ENCODE assay signal across 11 cellular contexts in the genomic region with DNA sequence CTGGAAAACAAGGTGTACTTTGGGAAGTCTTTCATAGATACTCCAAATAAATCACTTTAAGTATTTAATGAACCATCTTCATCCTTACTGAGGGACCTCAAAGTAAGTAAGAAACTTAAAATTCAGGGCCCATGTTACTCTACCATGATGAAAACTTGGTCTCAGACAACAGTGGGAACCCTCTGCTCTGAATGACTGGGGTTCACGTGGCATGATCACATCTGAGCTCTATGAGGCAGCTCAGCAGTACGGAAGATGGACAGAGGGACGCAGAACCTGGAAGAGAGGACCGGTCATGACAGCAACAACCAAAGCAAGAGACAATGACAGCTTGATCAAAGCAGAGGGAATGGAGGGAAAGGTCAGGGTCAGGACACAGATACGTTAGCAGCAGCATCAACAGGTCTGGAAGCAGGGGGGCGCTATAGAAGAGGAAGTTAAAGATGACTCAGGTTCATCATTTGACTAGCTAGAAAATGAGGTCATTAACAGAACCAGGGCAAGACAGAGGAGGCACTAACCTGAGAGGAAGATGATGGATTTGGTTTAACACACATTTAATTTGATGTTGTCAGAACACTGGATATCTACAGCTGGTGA. TPM values are rescaled to one million over a fixed set of nuclear protein-coding genes. Genes with fewer than 3 reads are reported as not detected.
DNase-seq lines count a peak whose midpoint lies in the region; ATAC-seq, FAIRE-seq and TF ChIP-seq lines count a peak whose summit lies in the region.
"Had no signal": no experiment of that assay in that cellular context is flagged by ENCODE, and none has a peak within 500 bp of the region (broad histone marks: within the 10 kb centered on the region; RNA-seq: fewer than 3 reads in every experiment).

No MANE protein-coding gene starts in this region.

- no peak overlapping the region for H3K27ac ChIP-seq in H1 (ENCODE audit: low read depth, low read length)
- no peak overlapping the region for H3K27ac ChIP-seq in pancreas
- H3K27ac ChIP-seq in trophoblast cell (ENCODE audit: low read depth, low read length) = no peak overlapping the region
- H3K27ac ChIP-seq: left lung had no signal

- DNase-seq in stimulated activated naive CD4-positive, alpha-beta T cell treated with Interleukin-2 at 50 U/mL for 16 hours (lab: John Stamatoyannopoulos, UW) = peak; percentile 17
- no peak for DNase-seq in stimulated activated naive CD4-positive, alpha-beta T cell (lab: John Stamatoyannopoulos, UW)
- DNase-seq in RKO (ENCODE audit: low spot score) (peak; percentile 63), H1 (ENCODE audit: low read depth in 1 of 2, low spot score in 2 of 2) (no peak), nucleus accumbens (lab: John Stamatoyannopoulos, UW) (no peak), NCI-H2227 (lab: John Stamatoyannopoulos, UW; ENCODE audit: unreplicated experiment) (no peak), pancreas (no peak), trophoblast cell (no peak)
- DNase-seq: Calu3, left lung, MG63 had no signal

- no peak overlapping the region for H2BK120ac ChIP-seq in H1 (replicated peaks; ENCODE audit: low read depth, low read length)
- H2BK120ac ChIP-seq in trophoblast cell (ENCODE audit: insufficient read depth, low read length, poor library complexity) = no peak overlapping the region

- WGBS in H1 (ENCODE audit: extremely low coverage in 1 of 2, insufficient coverage in 1 of 2, insufficient read length in 1 of 2, insufficient replicate concordance in 2 of 2, low coverage in 1 of 2, low lambda C conversion rate in 2 of 2, missing lambda C conversion rate in 1 of 2), 2 experiments = 83% methylated on average over 6 of the region's 6 CpGs; no CpG with 5 or more reads in 1 of the 2 experiments
- 93 to 94% methylated on average over 6 of the region's 6 CpGs for WGBS in pancreas, 2 donors
- WGBS in trophoblast cell (ENCODE audit: extremely low coverage, insufficient coverage, insufficient read length) = no CpG with 5 or more reads among the region's 6 CpGs

- H3K14ac ChIP-seq in H1 (ENCODE audit: insufficient read length) = no peak overlapping the region
- H3K14ac ChIP-seq in trophoblast cell (ENCODE audit: low read length) = no peak overlapping the region

- no peak for TF ChIP-seq POLR2A in H1 (IDR thresholded peaks at IDR 0.05; ENCODE audit: control extremely low read depth in 1 of 2, low read depth in 2 of 2, low read length in 2 of 2)

- H3K79me1 ChIP-seq in H1 (ENCODE audit: low read depth, low read length) (peaks cover 23% of the 10 kb centered on the region), trophoblast cell (ENCODE audit: low read length) (no peaks in the 10 kb centered on the region)

- no peak overlapping the region for H3K56ac ChIP-seq in H1 (replicated peaks; ENCODE audit: insufficient read length, low read depth, low read length)

- H4K91ac ChIP-seq in H1 (replicated peaks; ENCODE audit: insufficient read length, low read length) (no peak overlapping the region), trophoblast cell (ENCODE audit: low read depth, low read length) (no peak overlapping the region)

- H2AK5ac ChIP-seq in H1 (ENCODE audit: low read depth, low read length) = no peak overlapping the region
- no peak overlapping the region for H2AK5ac ChIP-seq in trophoblast cell (ENCODE audit: low read length)

- TF ChIP-seq CTCF in H1 (IDR thresholded peaks at IDR 0.05; ENCODE audit: control extremely low read depth in 1 of 3, insufficient read depth in 1 of 3, low read depth in 1 of 3, low read length in 3 of 3) = peak; percentile 38 to 60 (median 41)
- TF ChIP-seq CTCF in pancreas (IDR thresholded peaks at IDR 0.05) = no peak

- H4K20me1 ChIP-seq in H1 (replicated peaks in 1 of 2; ENCODE audit: control insufficient read depth in 1 of 2, insufficient read depth in 2 of 2, low read length in 2 of 2) = peaks cover 17 to 18% of the 10 kb centered on the region in 2 experiments

- no peak overlapping the region for H3K4me3 ChIP-seq in H1 (ENCODE audit: extremely low read depth in 1 of 4, insufficient read depth in 2 of 4, low read depth in 3 of 4, low read length in 4 of 4)
- no peak overlapping the region for H3K4me3 ChIP-seq in pancreas
- H3K4me3 ChIP-seq in trophoblast cell (ENCODE audit: low read depth, low read length) = no peak overlapping the region
- H3K4me3 ChIP-seq: left lung, MG63 had no signal

- H3K9me3 ChIP-seq in H1 (ENCODE audit: insufficient read depth in 2 of 2, low read depth in 1 of 2, low read length in 1 of 2) = no peaks in the 10 kb centered on the region
- no peaks in the 10 kb centered on the region for H3K9me3 ChIP-seq in pancreas
- H3K9me3 ChIP-seq in trophoblast cell (ENCODE audit: insufficient read depth, low read depth, low read length) = no peaks in the 10 kb centered on the region
- H3K9me3 ChIP-seq: left lung, MG63 had no signal

- peak; percentile 8 to 19; a peak in 1 of 4 replicates for TF ChIP-seq RAD21 in H1 (IDR thresholded peaks at IDR 0.05 in 1 of 2, conservative IDR thresholded peaks at IDR 0.05 in 1 of 2; ENCODE audit: low read depth in 2 of 2, low read length in 2 of 2)

- no peak overlapping the region for H3K4me2 ChIP-seq in H1 (ENCODE audit: insufficient read depth in 1 of 2, low read depth in 2 of 2, low read length in 2 of 2)
- H3K4me2 ChIP-seq in trophoblast cell (ENCODE audit: low read length) = no peak overlapping the region

- H3K79me2 ChIP-seq in H1 (ENCODE audit: control insufficient read depth in 1 of 2, insufficient read depth in 2 of 2, low read length in 2 of 2) (peaks cover 16 to 88% of the 10 kb centered on the region in 2 experiments), trophoblast cell (ENCODE audit: control insufficient read depth, insufficient read depth, low read length, poor library complexity) (no peaks in the 10 kb centered on the region)

- H2BK5ac ChIP-seq in H1 (ENCODE audit: low read depth, low read length) (no peak overlapping the region), trophoblast cell (ENCODE audit: low read depth, low read length, poor library complexity) (no peak overlapping the region)

- H3K18ac ChIP-seq in H1 (ENCODE audit: extremely low read depth, low read length) (no peak overlapping the region), trophoblast cell (ENCODE audit: low read length) (no peak overlapping the region)

- CTCF ChIA-PET in H1 (lab: Charles Lee; ENCODE audit: partially characterized antibody) = interaction anchor here (1.2 to 2.0 kb wide), 6 partner anchors 9 to 119 kb away, joined by 3 to 7 read pairs (median 6); no protein-coding TSS in a partner anchor

- POLR2A ChIA-PET in H1 (lab: Charles Lee; ENCODE audit: partially characterized antibody) = interaction anchor here (0.9 kb wide), 1 partner anchor 8 kb away, joined by 3 read pairs; no protein-coding TSS in a partner anchor

- no peak overlapping the region for H3K9ac ChIP-seq in H1 (replicated peaks in 1 of 4; ENCODE audit: extremely low read depth in 1 of 4, low read depth in 3 of 4, low read length in 3 of 4)
- H3K9ac ChIP-seq in trophoblast cell (ENCODE audit: low read length) = no peak overlapping the region

- no peak for TF ChIP-seq EP300 in H1 (IDR thresholded peaks at IDR 0.05; ENCODE audit: borderline replicate concordance in 1 of 2, low read depth in 2 of 2, low read length in 2 of 2)

- peaks cover 0 to 38% (median 18%) of the 10 kb centered on the region in 4 experiments; a peak in 7 of 8 replicates for H3K36me3 ChIP-seq in H1 (ENCODE audit: control insufficient read depth in 2 of 4, insufficient read depth in 4 of 4, low read length in 3 of 4)
- H3K36me3 ChIP-seq in pancreas = no peaks in the 10 kb centered on the region
- H3K36me3 ChIP-seq in trophoblast cell (ENCODE audit: control insufficient read depth in 1 of 2, insufficient read depth in 2 of 2, low read length in 2 of 2) = peaks cover 14 to 20% of the 10 kb centered on the region in 2 experiments

- H2BK15ac ChIP-seq in H1 (ENCODE audit: low read length) = no peak overlapping the region

- FAIRE-seq in H1 (lab: Jason Lieb, UNC) (no peak), pancreas (lab: Jason Lieb, UNC) (no peak)

- H2AFZ ChIP-seq in H1 (ENCODE audit: low read length) = no peak overlapping the region
- no peak overlapping the region for H2AFZ ChIP-seq in trophoblast cell (ENCODE audit: insufficient read depth, low read length, poor library complexity)

- no peak overlapping the region for H4K12ac ChIP-seq in trophoblast cell (ENCODE audit: low read depth, low read length)

- H3K23ac ChIP-seq in H1 (ENCODE audit: insufficient read length) (no peak overlapping the region), trophoblast cell (ENCODE audit: low read length) (no peak overlapping the region)

- no peak overlapping the region for H4K5ac ChIP-seq in H1 (ENCODE audit: insufficient read length, low read depth, low read length)

- ATAC-seq in pancreas = no peak
- ATAC-seq: left lung had no signal

- H2BK20ac ChIP-seq in H1 (ENCODE audit: low read length) = no peak overlapping the region

- H4K8ac ChIP-seq in H1 (ENCODE audit: extremely low read depth, insufficient read depth, low read length) (no peak overlapping the region), trophoblast cell (ENCODE audit: low read depth, low read length) (no peak overlapping the region)

- H3K4ac ChIP-seq in H1 (replicated peaks; ENCODE audit: insufficient read length, low read depth, low read length) (no peak overlapping the region), trophoblast cell (ENCODE audit: low read depth, low read length) (no peak overlapping the region)

- no peaks in the 10 kb centered on the region for H3K4me1 ChIP-seq in H1 (replicated peaks in 1 of 4; ENCODE audit: control insufficient read depth in 3 of 4, insufficient read depth in 4 of 4, low read length in 3 of 4)
- no peaks in the 10 kb centered on the region for H3K4me1 ChIP-seq in pancreas
- no peaks in the 10 kb centered on the region for H3K4me1 ChIP-seq in trophoblast cell (ENCODE audit: control insufficient read depth in 1 of 2, insufficient read depth in 2 of 2, low read length in 2 of 2)

- intact Hi-C loops in pancreas (cut with DNase I) = no loop called here

- no peak overlapping the region for H2BK12ac ChIP-seq in H1 (ENCODE audit: low read depth, low read length)
- no peak overlapping the region for H2BK12ac ChIP-seq in trophoblast cell (ENCODE audit: low read length)

- H3K27me3 ChIP-seq in H1 (replicated peaks in 1 of 4; ENCODE audit: control insufficient read depth in 3 of 4, extremely low read depth in 1 of 4, insufficient read depth in 3 of 4, low read length in 3 of 4) = no peaks in the 10 kb centered on the region
- no peaks in the 10 kb centered on the region for H3K27me3 ChIP-seq in pancreas
- no peaks in the 10 kb centered on the region for H3K27me3 ChIP-seq in trophoblast cell (ENCODE audit: insufficient read depth, low read length)
- H3K27me3 ChIP-seq: left lung, MG63 had no signal

- H3K23me2 ChIP-seq in H1 (ENCODE audit: low read depth, low read length) = no peaks in the 10 kb centered on the region

RNA-seq across cellular contexts. Expression of a gene that starts 9.5 kb away (rescaled TPM):
- 130 and 152 TPM in 2 replicates for total RNA-seq in H1 (2021; fragmentation: NEBNext Ultra II Directional; extraction: Animal tissue kit (Norgen Biotek cat#: 25700))
- polyA plus RNA-seq in H1 (2011; rRNA removed) (254 and 272 TPM in 2 replicates), pancreas (10 to 100 TPM; 66.6 to 73.6 TPM)
- 184 TPM for polyA plus RNA-seq in H1 (2011; cell fraction: cytosol; rRNA removed)
- polyA plus RNA-seq in H1 (2011; cell fraction: nucleus; rRNA removed) = 303 TPM
- polyA plus RNA-seq in H1 (2012, experiment 1 of 2) = 103 to 118 TPM (median 109 TPM) in 4 replicates
- 60.0 TPM for polyA plus RNA-seq in H1 (2012, experiment 2 of 2)
- 57.8 TPM for polyA plus RNA-seq in H1 (2013, experiment 1 of 2)
- polyA plus RNA-seq in H1 (2013, experiment 2 of 2) = 57.6 TPM
- polyA minus RNA-seq in H1 (2011; rRNA and poly(A)+ RNA removed) = 252 and 264 TPM in 2 replicates
- polyA minus RNA-seq in H1 (2011; cell fraction: cytosol; rRNA and poly(A)+ RNA removed) = 127 TPM
- polyA minus RNA-seq in H1 (2011; cell fraction: nucleus; rRNA and poly(A)+ RNA removed) = 203 TPM
- 10 to 100 TPM; 32.6 to 46.5 (median 36.4) TPM for total RNA-seq in pancreas
- 32.7 and 36.0 TPM in 2 replicates for polyA plus RNA-seq in trophoblast cell (2013)

Comparison
In these comparisons a context has a peak if more than half of its experiments do, and no peak if none do; other contexts are left out.
1. DNase-seq: peak in stimulated activated naive CD4-positive, alpha-beta T cell treated with Interleukin-2 at 50 U/mL for 16 hours (single experiment) and RKO (single experiment); none in stimulated activated naive CD4-positive, alpha-beta T cell (0 of 6), H1 (0 of 2), nucleus accumbens (0 of 56), NCI-H2227 (single experiment), pancreas (0 of 6) and trophoblast cell (0 of 2).
2. CTCF ChIP-seq: peak in H1 (3 of 3); none in pancreas (0 of 4).